Comparison of ENCODE assay signal across 1 cellular context in genomic region chr19:18659281-18660050, GRCh38.
TF ChIP-seq lines count a peak whose summit lies in the region.

No MANE protein-coding gene starts in this region.

TF ChIP-seq in GM12878, 131 proteins besides CTCF, POLR2A, EP300 and RAD21:
- TF ChIP-seq BCL3 (IDR thresholded peaks at IDR 0.05; ENCODE audit: borderline replicate concordance, insufficient read depth, low read depth, low read length, poor library complexity, severe bottlenecking) (no peak), SPI1 (IDR thresholded peaks at IDR 0.05; ENCODE audit: borderline replicate concordance, insufficient read depth, low read depth, low read length) (peak; percentile 84)
